8 cellular contexts compared by ENCODE assay signal in genomic region chr15:70507772-70508351, GRCh38.
A peak's percentile ranks its signal among the peaks of the same experiment; 100 is the strongest.
DNase-seq lines count a peak whose midpoint lies in the region; ATAC-seq and TF ChIP-seq lines count a peak whose summit lies in the region.

No MANE protein-coding gene starts in this region.

- H3K27ac ChIP-seq in foreskin keratinocyte = peak overlapping the region; percentile 6
- no peak overlapping the region for H3K27ac ChIP-seq in neural progenitor cell
- no peak overlapping the region for H3K27ac ChIP-seq in MM.1S (ENCODE audit: low read length)

- H3K4me3 Mint-ChIP-seq in CD14-positive monocyte (peak overlapping the region in 1 of 2 donors; percentile 21), neural progenitor cell (no peak overlapping the region)

- no peak overlapping the region for H3K4me3 ChIP-seq in neural progenitor cell
- no peak overlapping the region for H3K4me3 ChIP-seq in MM.1S (ENCODE audit: low read length)

- H3K79me2 ChIP-seq in neural progenitor cell (ENCODE audit: low read depth) = no peaks in the 10 kb centered on the region
- no peaks in the 10 kb centered on the region for H3K79me2 ChIP-seq in MM.1S (ENCODE audit: low read length)

- peaks cover 16 to 17% of the 10 kb centered on the region in 2 donors for H3K36me3 Mint-ChIP-seq in CD14-positive monocyte
- peaks cover 2% of the 10 kb centered on the region for H3K36me3 Mint-ChIP-seq in neural progenitor cell

- H3K4me1 ChIP-seq in foreskin keratinocyte = peaks cover 30% of the 10 kb centered on the region
- peaks cover 13% of the 10 kb centered on the region for H3K4me1 ChIP-seq in neural progenitor cell
- H3K4me1 ChIP-seq in MM.1S (ENCODE audit: low read length) = peaks cover 55% of the 10 kb centered on the region

- H3K9me3 Mint-ChIP-seq in CD14-positive monocyte = peaks cover 9 to 30% (median 24%) of the 10 kb centered on the region in 7 donors
- H3K9me3 Mint-ChIP-seq in neural progenitor cell = peaks cover 28% of the 10 kb centered on the region

- H2AFZ ChIP-seq in neural progenitor cell (replicated peaks) (no peak overlapping the region), MM.1S (ENCODE audit: low read length) (no peak overlapping the region)

- intact Hi-C loops in CD14-positive monocyte (cut with micrococcal nuclease) = loop anchor here (2.0 to 10.0 kb wide), 8 partner anchors 15 to 791 kb away; partner anchors contain the start of gene TLE3 (in 2 of the 2)

- H3K4me2 ChIP-seq in neural progenitor cell (no peak overlapping the region), MM.1S (ENCODE audit: low read depth, low read length) (no peak overlapping the region)

- TF ChIP-seq CTCF in CD14-positive monocyte (IDR thresholded peaks at IDR 0.05) (no peak), foreskin keratinocyte (conservative IDR thresholded peaks at IDR 0.05) (no peak), neural progenitor cell (IDR thresholded peaks at IDR 0.05) (no peak), MM.1S (IDR thresholded peaks at IDR 0.05; ENCODE audit: low read length) (no peak)

- peaks cover 0 to 22% (median 0%) of the 10 kb centered on the region in 3 donors for H3K27me3 Mint-ChIP-seq in CD14-positive monocyte (ENCODE audit: low read depth in 3 of 3)
- peaks cover 14% of the 10 kb centered on the region for H3K27me3 Mint-ChIP-seq in neural progenitor cell (ENCODE audit: insufficient read depth, low read depth)

- H3K27me3 ChIP-seq in foreskin keratinocyte = peaks cover 14% of the 10 kb centered on the region
- no peaks in the 10 kb centered on the region for H3K27me3 ChIP-seq in neural progenitor cell
- no peaks in the 10 kb centered on the region for H3K27me3 ChIP-seq in MM.1S (replicated peaks; ENCODE audit: insufficient read depth, low read length)

- H3K9me3 ChIP-seq in neural progenitor cell (ENCODE audit: low read depth) (no peaks in the 10 kb centered on the region), MM.1S (replicated peaks; ENCODE audit: insufficient read depth, low read length) (no peaks in the 10 kb centered on the region)

- ATAC-seq in foreskin keratinocyte (peak; percentile 2), GM21360 (IDR thresholded peaks at IDR 0.05; ENCODE audit: unreplicated experiment) (no peak), HG03571 (IDR thresholded peaks at IDR 0.05; ENCODE audit: unreplicated experiment) (no peak)

- DNase-seq in CD14-positive monocyte (ENCODE audit: low spot score) (peak; percentile 96), HT-29 (ENCODE audit: low spot score) (peak; percentile 91), SIG-M5 treated with dmso at 0.1 percent for 504 hours (lab: John Stamatoyannopoulos, UW; ENCODE audit: unreplicated experiment) (peak; percentile 78), foreskin keratinocyte (no peak), neural progenitor cell (ENCODE audit: low spot score) (no peak), MM.1S (no peak)

- H3K36me3 ChIP-seq in neural progenitor cell (no peaks in the 10 kb centered on the region), MM.1S (replicated peaks; ENCODE audit: insufficient read depth, low read length) (no peaks in the 10 kb centered on the region)

- H3K27ac Mint-ChIP-seq in CD14-positive monocyte = peak overlapping the region; percentile 94 to 99 (median 98)
- H3K27ac Mint-ChIP-seq in neural progenitor cell = no peak overlapping the region

- H3F3A ChIP-seq in neural progenitor cell (ENCODE audit: low read depth) (no peaks in the 10 kb centered on the region), MM.1S (ENCODE audit: insufficient read depth, low read length) (peaks cover 25% of the 10 kb centered on the region)

- no peaks in the 10 kb centered on the region for H4K20me1 ChIP-seq in neural progenitor cell (ENCODE audit: low read depth)
- H4K20me1 ChIP-seq in MM.1S (ENCODE audit: insufficient read depth, low read length) = no peaks in the 10 kb centered on the region

- H3K9me2 ChIP-seq in MM.1S (replicated peaks; ENCODE audit: insufficient read depth, low read length) = no peaks in the 10 kb centered on the region

- no peak overlapping the region for H3K9ac ChIP-seq in neural progenitor cell
- no peak overlapping the region for H3K9ac ChIP-seq in MM.1S (ENCODE audit: low read length)

- H3K4me1 Mint-ChIP-seq in CD14-positive monocyte (peaks cover 81% of the 10 kb centered on the region), neural progenitor cell (peaks cover 36% of the 10 kb centered on the region)

Comparison
In these comparisons a context has a peak if more than half of its experiments do, and no peak if none do; other contexts are left out.
1. DNase-seq: peak in CD14-positive monocyte (single experiment), HT-29 (single experiment) and SIG-M5 treated with dmso at 0.1 percent for 504 hours (single experiment); none in foreskin keratinocyte (0 of 2), neural progenitor cell (single experiment) and MM.1S (single experiment).